Comparison of ENCODE assay signal across 12 cellular contexts in genomic region chr2:197201874-197202273, GRCh38.
DNase-seq lines count a peak whose midpoint lies in the region; TF ChIP-seq lines count a peak whose summit lies in the region.
"Had no signal": no experiment of that assay in that cellular context is flagged by ENCODE, and none has a peak within 500 bp of the region (broad histone marks: within the 10 kb centered on the region; RNA-seq: fewer than 3 reads in every experiment).

No MANE protein-coding gene starts in this region.

- H3K9me3 Mint-ChIP-seq in activated CD4-positive, alpha-beta T cell treated with anti-CD3 and anti-CD28 coated beads, Interleukin-2, amount 10 ng/mL, durations not matched to agents 24 days and 14 days = no peaks in the 10 kb centered on the region
- H3K9me3 Mint-ChIP-seq in activated naive CD8-positive, alpha-beta T cell (ENCODE audit: low read depth) = no peaks in the 10 kb centered on the region

- H3K9me2 ChIP-seq in Loucy (replicated peaks; ENCODE audit: low read depth, low read length) = no peaks in the 10 kb centered on the region

- H3K4me2 ChIP-seq in Loucy (ENCODE audit: low read depth, low read length, poor library complexity, severe bottlenecking) = no peak overlapping the region

- peaks cover 10% of the 10 kb centered on the region; the same call in 1 of the 2 replicates for H3F3A ChIP-seq in Loucy (ENCODE audit: low read depth)

- peak overlapping the region; percentile 71 for H3K9ac ChIP-seq in Loucy (ENCODE audit: low read depth, low read length, poor library complexity, severe bottlenecking)

- H3K4me1 Mint-ChIP-seq in activated CD4-positive, alpha-beta T cell treated with anti-CD3 and anti-CD28 coated beads, Interleukin-2, amount 10 ng/mL, durations not matched to agents 24 days and 14 days = peaks cover 66% of the 10 kb centered on the region
- peaks cover 91% of the 10 kb centered on the region for H3K4me1 Mint-ChIP-seq in activated naive CD8-positive, alpha-beta T cell (ENCODE audit: low read depth)

- H3K9me3 ChIP-seq in Loucy (ENCODE audit: insufficient read depth, low read depth, low read length) = no peaks in the 10 kb centered on the region
- no peaks in the 10 kb centered on the region for H3K9me3 ChIP-seq in neutrophil
- no peaks in the 10 kb centered on the region for H3K9me3 ChIP-seq in thyroid gland
- H3K9me3 ChIP-seq: heart left ventricle had no signal

- H3K27ac ChIP-seq in neutrophil (peak overlapping the region; percentile 88), thyroid gland (no peak overlapping the region)
- H3K27ac ChIP-seq: cardiac muscle cell had no signal

- H3K4me3 ChIP-seq in Loucy (ENCODE audit: low read length, poor library complexity, severe bottlenecking) = no peak overlapping the region
- H3K4me3 ChIP-seq in neutrophil (ENCODE audit: low read depth in 1 of 2, low read length in 1 of 2) = no peak overlapping the region
- H3K4me3 ChIP-seq in thyroid gland (replicated peaks in 1 of 3) = no peak overlapping the region
- H3K4me3 ChIP-seq: cardiac muscle cell, heart left ventricle had no signal

- intact Hi-C loops in activated CD4-positive, alpha-beta T cell treated with anti-CD3 and anti-CD28 coated beads, Interleukin-2, amount 10 ng/mL, durations not matched to agents 24 days and 14 days (cut with micrococcal nuclease) = no loop called here
- intact Hi-C loops in thyroid gland (cut with DNase I) = no loop called here

- peak overlapping the region; percentile 45 for H3K4me3 Mint-ChIP-seq in activated CD4-positive, alpha-beta T cell treated with anti-CD3 and anti-CD28 coated beads, Interleukin-2, amount 10 ng/mL, durations not matched to agents 24 days and 14 days
- H3K4me3 Mint-ChIP-seq in activated naive CD8-positive, alpha-beta T cell = peak overlapping the region; percentile 63

- no peak for TF ChIP-seq POLR2A in thyroid gland (IDR thresholded peaks at IDR 0.05)

- H4K20me1 ChIP-seq in Loucy (ENCODE audit: insufficient read depth, low read length, poor library complexity, severe bottlenecking) = no peaks in the 10 kb centered on the region

- DNase-seq in activated CD4-positive, alpha-beta T cell treated with anti-CD3 and anti-CD28 coated beads, Interleukin-2, amount 10 ng/mL, durations not matched to agents 24 days and 14 days = no peak
- DNase-seq in activated CD4-positive, alpha-beta T cell treated with anti-CD3 and anti-CD28 coated beads for 4 hours = no peak
- DNase-seq in activated effector memory CD4-positive, alpha-beta T cell treated with anti-CD3 and anti-CD28 coated beads, Interleukin-2, amount 50 U/mL, for 16 hours = no peak
- no peak for DNase-seq in stimulated activated CD4-positive, alpha-beta T cell treated with anti-CD3 and anti-CD28 coated beads, Interleukin-2, amount 100 ng/mL, for 48 hours
- DNase-seq in thyroid gland = no peak
- DNase-seq: heart left ventricle; NCI-H1436; stimulated activated CD4-positive, alpha-beta T cell treated with anti-CD3 and anti-CD28 coated beads, Interleukin-1b, Interleukin-23, amount 100 ng/mL, for 48 hours had no signal

- no peak for TF ChIP-seq CTCF in Loucy (conservative IDR thresholded peaks at IDR 0.05; ENCODE audit: low read length)
- no peak for TF ChIP-seq CTCF in neutrophil (IDR thresholded peaks at IDR 0.05)
- no peak for TF ChIP-seq CTCF in thyroid gland (IDR thresholded peaks at IDR 0.05)

- H3K27me3 ChIP-seq in Loucy (ENCODE audit: insufficient read depth, low read length, poor library complexity, severe bottlenecking) (no peaks in the 10 kb centered on the region), neutrophil (no peaks in the 10 kb centered on the region), thyroid gland (no peaks in the 10 kb centered on the region)
- H3K27me3 ChIP-seq: cardiac muscle cell, heart left ventricle had no signal

- peaks cover 56% of the 10 kb centered on the region for H3K4me1 ChIP-seq in Loucy (ENCODE audit: insufficient read depth, low read length, poor library complexity, severe bottlenecking)
- peaks cover 77 to 80% of the 10 kb centered on the region in 2 experiments for H3K4me1 ChIP-seq in neutrophil (ENCODE audit: control insufficient read depth in 1 of 2, insufficient read depth in 1 of 2, low read depth in 1 of 2, low read length in 1 of 2)
- H3K4me1 ChIP-seq in thyroid gland = no peaks in the 10 kb centered on the region

- 89 to 95% methylated on average over 2 of the region's 2 CpGs for WGBS in thyroid gland, 2 donors

- H3K36me3 Mint-ChIP-seq in activated CD4-positive, alpha-beta T cell treated with anti-CD3 and anti-CD28 coated beads, Interleukin-2, amount 10 ng/mL, durations not matched to agents 24 days and 14 days (ENCODE audit: low read depth) = peaks cover 29% of the 10 kb centered on the region
- H3K36me3 Mint-ChIP-seq in activated naive CD8-positive, alpha-beta T cell = peaks cover 18% of the 10 kb centered on the region

- peak overlapping the region; percentile 78 for H3K27ac Mint-ChIP-seq in activated CD4-positive, alpha-beta T cell treated with anti-CD3 and anti-CD28 coated beads, Interleukin-2, amount 10 ng/mL, durations not matched to agents 24 days and 14 days
- peak overlapping the region; percentile 91 for H3K27ac Mint-ChIP-seq in activated naive CD8-positive, alpha-beta T cell

- H3K27me3 Mint-ChIP-seq in activated CD4-positive, alpha-beta T cell treated with anti-CD3 and anti-CD28 coated beads, Interleukin-2, amount 10 ng/mL, durations not matched to agents 24 days and 14 days = no peaks in the 10 kb centered on the region
- H3K27me3 Mint-ChIP-seq in activated naive CD8-positive, alpha-beta T cell = no peaks in the 10 kb centered on the region

- H3K36me3 ChIP-seq in Loucy (ENCODE audit: insufficient read depth, low read length) (peaks cover 11% of the 10 kb centered on the region; the same call in 1 of the 2 replicates), neutrophil (no peaks in the 10 kb centered on the region), thyroid gland (no peaks in the 10 kb centered on the region)
- H3K36me3 ChIP-seq: cardiac muscle cell, heart left ventricle had no signal

- H2AFZ ChIP-seq in Loucy (ENCODE audit: low read length) = no peak overlapping the region

- H3K79me2 ChIP-seq in Loucy (ENCODE audit: insufficient read depth, low read length) = peaks cover 82% of the 10 kb centered on the region
